Comparison of ENCODE assay signal across 8 cellular contexts in the genomic region with DNA sequence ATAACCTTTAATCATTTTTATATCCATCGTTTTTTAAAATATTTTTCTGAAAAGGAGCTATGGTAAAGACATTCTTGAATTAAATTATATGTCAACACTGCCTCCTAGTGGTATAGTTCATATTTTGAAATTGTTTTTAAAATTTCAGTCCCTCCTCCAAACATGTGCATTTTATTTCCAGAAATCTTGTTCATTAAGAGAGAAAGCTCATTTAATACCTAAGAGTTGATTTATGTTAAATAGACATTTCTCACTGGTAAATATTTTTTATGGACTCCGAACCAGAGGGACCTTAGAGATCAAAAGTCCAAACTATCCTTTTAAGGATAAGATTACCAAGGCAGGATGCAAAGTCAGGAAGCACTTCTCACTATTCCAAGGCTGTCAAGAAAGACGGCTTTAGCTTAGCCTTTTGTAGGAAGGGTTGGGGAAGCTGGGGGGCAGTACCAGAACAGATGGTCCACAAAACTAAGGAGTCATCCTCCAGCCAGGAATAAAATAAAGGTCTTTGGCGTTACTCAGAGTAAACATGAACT. TPM values are rescaled to one million over a fixed set of nuclear protein-coding genes. Genes with fewer than 3 reads are reported as not detected.
A peak's percentile ranks its signal among the peaks of the same experiment; 100 is the strongest.
DNase-seq lines count a peak whose midpoint lies in the region; TF ChIP-seq lines count a peak whose summit lies in the region.

No MANE protein-coding gene starts in this region.

- H3K4me1 Mint-ChIP-seq in HFFc6 (ENCODE audit: low read depth): peaks cover 17% of the 10 kb centered on the region

- no peak for TF ChIP-seq EP300 in tibial nerve (IDR thresholded peaks at IDR 0.05)

- H3K4me2 ChIP-seq in PC-9: peak overlapping the region; percentile 78

- peaks cover 10% of the 10 kb centered on the region for H3K27me3 Mint-ChIP-seq in HFFc6 (ENCODE audit: insufficient read depth)

- TF ChIP-seq CTCF in AG10803 (conservative IDR thresholded peaks at IDR 0.05; ENCODE audit: low read length): peak; percentile 48
- TF ChIP-seq CTCF in HFFc6 (IDR thresholded peaks at IDR 0.05): peak; percentile 78
- peak; percentile 79 for TF ChIP-seq CTCF in PC-9 (conservative IDR thresholded peaks at IDR 0.05)
- TF ChIP-seq CTCF in liver (IDR thresholded peaks at IDR 0.05; ENCODE audit: low read depth, low read length, missing input control): peak; percentile 31
- peak in 2 of 5 experiments; percentile 53 for TF ChIP-seq CTCF in tibial nerve (IDR thresholded peaks at IDR 0.05)

- peak overlapping the region; percentile 80 for H3K27ac Mint-ChIP-seq in HFFc6

- TF ChIP-seq RAD21 in liver (IDR thresholded peaks at IDR 0.05): peak; percentile 59 to 62

- peak overlapping the region; percentile 79; the same call in 1 of the 2 replicates for H2AFZ ChIP-seq in PC-9

- no peak for TF ChIP-seq POLR2A in tibial nerve (IDR thresholded peaks at IDR 0.05)

- POLR2A ChIA-PET in PC-9 (lab: Charles Lee; ENCODE audit: unreplicated experiment): interaction anchor here (0.6 to 1.0 kb wide), 3 partner anchors 109 to 379 kb away, joined by 3 to 10 read pairs (median 4); no protein-coding TSS in a partner anchor

- intact Hi-C loops in PC-9 (cut with micrococcal nuclease; ENCODE audit: unreplicated experiment): loop anchor here (1.0 to 5.0 kb wide), 6 partner anchors 105 to 950 kb away; a partner anchor contains a TSS

- H3K4me3 Mint-ChIP-seq in HFFc6: peak overlapping the region; percentile 83

- no TSS peak for BruUV-seq in PC-9 (replicated peaks; lab: Mats Ljungman, UMichigan)

- H3K9me2 ChIP-seq in PC-9 (ENCODE audit: insufficient read depth): no peaks in the 10 kb centered on the region

- DNase-seq in AG10803 (ENCODE audit: low read depth) (peak; percentile 52), HFFc6 (peak; percentile 46), PC-9 (peak in 1 of 2 experiments; percentile 40), tibial nerve (ENCODE audit: low spot score in 2 of 2) (no peak), GM19238 (ENCODE audit: insufficient read length, low spot score) (no peak)
- DNase-seq in NK-92 treated with Interleukin-12 subunit alpha and Interleukin-12 subunit beta, amount 100 ng/mL, for 24 hours (lab: John Stamatoyannopoulos, UW): no peak

- peak overlapping the region in 1 of 2 donors; percentile 0 for H3K9ac ChIP-seq in liver (ENCODE audit: low read depth in 1 of 2, low read length in 2 of 2)

- H3F3A ChIP-seq in PC-9 (ENCODE audit: insufficient read depth, low read depth): peaks cover 10% of the 10 kb centered on the region

- no peaks in the 10 kb centered on the region for H3K27me3 ChIP-seq in PC-9 (ENCODE audit: insufficient read depth, low read depth)
- no peaks in the 10 kb centered on the region for H3K27me3 ChIP-seq in liver (ENCODE audit: control insufficient read depth in 4 of 4, insufficient read depth in 4 of 4, low read length in 3 of 4)
- H3K27me3 ChIP-seq in tibial nerve: no peaks in the 10 kb centered on the region

- no peaks in the 10 kb centered on the region for H3K36me3 ChIP-seq in PC-9 (ENCODE audit: low read depth)
- H3K36me3 ChIP-seq in liver (ENCODE audit: control insufficient read depth in 4 of 4, insufficient read depth in 3 of 4, low read depth in 1 of 4, low read length in 3 of 4): peaks cover 0 to 20% (median 14%) of the 10 kb centered on the region in 4 donors
- no peaks in the 10 kb centered on the region for H3K36me3 ChIP-seq in tibial nerve

- CTCF ChIA-PET in PC-9 (lab: Charles Lee): interaction anchor here (0.5 to 2.2 kb wide), 25 partner anchors 10 to 952 kb away, joined by 3 to 97 read pairs (median 4); a partner anchor contains a TSS

- H4K20me1 ChIP-seq in PC-9 (ENCODE audit: insufficient read depth): no peaks in the 10 kb centered on the region

- 2% methylated on average over 4 of the region's 4 CpGs for WGBS in liver
- WGBS in tibial nerve, 2 donors: 7 to 8% methylated on average over 4 of the region's 4 CpGs

- peak overlapping the region; percentile 82 for H3K27ac ChIP-seq in PC-9
- peak overlapping the region; percentile 51 for H3K27ac ChIP-seq in cingulate gyrus (ENCODE audit: low read depth, low read length)
- H3K27ac ChIP-seq in liver (ENCODE audit: low read depth in 1 of 2, low read length in 2 of 2): peak overlapping the region; percentile 22 to 43
- H3K27ac ChIP-seq in tibial nerve: peak overlapping the region in 3 of 4 donors; percentile 6 to 85 (median 78)

- H3K4me1 ChIP-seq in PC-9 (replicated peaks; ENCODE audit: insufficient read depth) (peaks cover 15% of the 10 kb centered on the region), liver (ENCODE audit: control insufficient read depth in 4 of 4, insufficient read depth in 4 of 4, low read length in 3 of 4) (peaks cover 3 to 12% (median 8%) of the 10 kb centered on the region in 4 donors), tibial nerve (peaks cover 0 to 17% (median 6%) of the 10 kb centered on the region in 4 donors)

- no peaks in the 10 kb centered on the region for H3K79me2 ChIP-seq in PC-9 (ENCODE audit: low read depth)

- no peaks in the 10 kb centered on the region for H3K36me3 Mint-ChIP-seq in HFFc6 (ENCODE audit: low read depth)

- H3K9me3 ChIP-seq in PC-9 (ENCODE audit: insufficient read depth, low read depth): no peaks in the 10 kb centered on the region
- no peaks in the 10 kb centered on the region for H3K9me3 ChIP-seq in liver (ENCODE audit: control insufficient read depth in 4 of 4, low read length in 3 of 4)
- H3K9me3 ChIP-seq in tibial nerve: no peaks in the 10 kb centered on the region

- no peaks in the 10 kb centered on the region for H3K9me3 Mint-ChIP-seq in HFFc6

- peak overlapping the region; percentile 56 for H3K4me3 ChIP-seq in AG10803 (ENCODE audit: low read length)
- peak overlapping the region; percentile 30; the same call in 1 of the 2 replicates for H3K4me3 ChIP-seq in PC-9
- no peak overlapping the region for H3K4me3 ChIP-seq in liver (ENCODE audit: low read depth in 1 of 3, low read length in 3 of 3)
- peak overlapping the region in 3 of 4 donors; percentile 21 to 35 (median 23) for H3K4me3 ChIP-seq in tibial nerve

TF ChIP-seq in liver, 16 proteins besides CTCF, POLR2A, EP300 and RAD21:
- no peak for TF ChIP-seq JUND (IDR thresholded peaks at IDR 0.05)
- TF ChIP-seq EGR1 (IDR thresholded peaks at IDR 0.05; ENCODE audit: low read depth in 2 of 2): no peak
- TF ChIP-seq FOXA1 (IDR thresholded peaks at IDR 0.05): no peak
- no peak for TF ChIP-seq RXRA (IDR thresholded peaks at IDR 0.05)
- TF ChIP-seq, protein P1, sequence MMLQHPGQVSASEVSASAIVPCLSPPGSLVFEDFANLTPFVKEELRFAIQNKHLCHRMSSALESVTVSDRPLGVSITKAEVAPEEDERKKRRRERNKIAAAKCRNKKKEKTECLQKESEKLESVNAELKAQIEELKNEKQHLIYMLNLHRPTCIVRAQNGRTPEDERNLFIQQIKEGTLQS (IDR thresholded peaks at IDR 0.05): no peak
- TF ChIP-seq GABPA (IDR thresholded peaks at IDR 0.05 in 1 of 2, conservative IDR thresholded peaks at IDR 0.05 in 1 of 2): no peak
- peak in 1 of 2 donors; percentile 33 for TF ChIP-seq HNF4A (conservative IDR thresholded peaks at IDR 0.05)

RNA-seq across cellular contexts. Expression of a gene that starts 21.6 kb away (rescaled TPM):
- total RNA-seq in HFFc6 (2021; fragmentation: NEBNext Ultra II Directional; extraction: Animal tissue kit (Norgen Biotek cat#: 25700)): not detected
- total RNA-seq in PC-9 (2021): not detected in 2 replicates
- 100 to 1,000 TPM in 1 of 2 donors, 10 to 100 TPM in 1; 27.7 to 144 TPM for total RNA-seq in liver
- 100 to 1,000 TPM in 1 of 2 donors, 10 to 100 TPM in 1; 88.3 to 197 TPM for polyA plus RNA-seq in liver
- total RNA-seq in tibial nerve: 1 to 10 TPM; 2.4 to 5.9 (median 4.1) TPM

Comparison
In these comparisons a context has a peak if more than half of its experiments do, and no peak if none do; other contexts are left out.
1. DNase-seq: peak in AG10803 (single experiment) and HFFc6 (single experiment); none in tibial nerve (0 of 2), GM19238 (single experiment) and NK-92 treated with Interleukin-12 subunit alpha and Interleukin-12 subunit beta, amount 100 ng/mL, for 24 hours (single experiment).
2. H3K4me3 ChIP-seq: peak in AG10803 (single experiment), PC-9 (single experiment) and tibial nerve (3 of 4); none in liver (0 of 3).
3. RNA of a gene that starts 21.6 kb away (total RNA-seq): 27.7 to 144 TPM in liver; 2.4 to 5.9 TPM in tibial nerve, not detected in HFFc6 and not detected in PC-9; every median in the first group is over 4 times any median in the second.
4. Peak in every context shown above with its lines, with median percentiles within 50 percentile points of each other: H3K27ac ChIP-seq.